ENCODE assay signal across 19 cellular contexts in genomic region chr10:69851306-69851705, GRCh38. TPM values are rescaled to one million over a fixed set of nuclear protein-coding genes. Genes with fewer than 3 reads are reported as not detected.
DNase-seq lines count a peak whose midpoint lies in the region; ATAC-seq, FAIRE-seq and TF ChIP-seq lines count a peak whose summit lies in the region.
"Had no signal": no experiment of that assay in that cellular context is flagged by ENCODE, and none has a peak within 500 bp of the region (broad histone marks: within the 10 kb centered on the region; RNA-seq: fewer than 3 reads in every experiment).

No MANE protein-coding gene starts in this region.

- H3K27ac Mint-ChIP-seq in nephron, result peak overlapping the region in 2 of 3 experiments; percentile 26 to 48
- H3K27ac Mint-ChIP-seq: CD4-positive, CD25-positive, alpha-beta regulatory T cell; GM23338 had no signal

- H3K9me1 ChIP-seq in endothelial cell of umbilical vein (replicated peaks; ENCODE audit: control insufficient read depth, extremely low read depth, insufficient read depth, low read length), result no peaks in the 10 kb centered on the region

- DNase-seq in EH (ENCODE audit: low read depth) (peak; percentile 64), M059J (ENCODE audit: low read depth) (peak; percentile 33), endothelial cell of umbilical vein (ENCODE audit: low read depth, low spot score) (no peak), left lobe of liver (ENCODE audit: low spot score) (no peak), NCI-H146 treated with DMSO at 0.1 percent for 48 hours (lab: John Stamatoyannopoulos, UW; ENCODE audit: unreplicated experiment) (no peak)
- DNase-seq: CD4-positive, CD25-positive, alpha-beta regulatory T cell; COR-L47; DMS79; HCEC 1CT; Karpas-422; NCI-H1417; NCI-H187; NCI-H446; Right ventricle myocardium superior had no signal

- H3K4me3 ChIP-seq in endothelial cell of umbilical vein (replicated peaks in 1 of 3; ENCODE audit: insufficient read depth in 1 of 3, low read depth in 1 of 3, low read length in 3 of 3), result no peak overlapping the region
- H3K4me3 ChIP-seq: GM23338 had no signal

- H3K27me3 ChIP-seq in endothelial cell of umbilical vein (ENCODE audit: control insufficient read depth in 2 of 2, insufficient read depth in 2 of 2, low read length in 2 of 2), result no peaks in the 10 kb centered on the region

- no peaks in the 10 kb centered on the region for H4K20me1 ChIP-seq in endothelial cell of umbilical vein (replicated peaks; ENCODE audit: control insufficient read depth, extremely low read depth, insufficient read depth, low read length)

- POLR2A ChIA-PET in endothelial cell of umbilical vein (lab: Charles Lee), result no interaction called here

- no TSS peak for BruUV-seq in endothelial cell of umbilical vein (replicated peaks; lab: Mats Ljungman, UMichigan)

- H3K4me1 Mint-ChIP-seq in nephron, result peaks cover 66% of the 10 kb centered on the region
- H3K4me1 Mint-ChIP-seq: CD4-positive, CD25-positive, alpha-beta regulatory T cell had no signal

- no peak for TF ChIP-seq POLR2A in endothelial cell of umbilical vein (IDR thresholded peaks at IDR 0.05; ENCODE audit: low read depth, low read length)

- intact Hi-C loops in endothelial cell of umbilical vein (cut with micrococcal nuclease), result no loop called here

- ATAC-seq in HG03097 (IDR thresholded peaks at IDR 0.05; ENCODE audit: low FRiP score, unreplicated experiment), result no peak
- ATAC-seq in left lobe of liver, result no peak
- ATAC-seq: GM23338 had no signal

- H3K27ac ChIP-seq in endothelial cell of umbilical vein (ENCODE audit: insufficient read depth, low read depth, low read length), result no peak overlapping the region

- H3K4me1 ChIP-seq in endothelial cell of umbilical vein (ENCODE audit: control insufficient read depth, extremely low read depth, insufficient read depth, low read length), result peaks cover 22% of the 10 kb centered on the region

- H3K9ac ChIP-seq in endothelial cell of umbilical vein (replicated peaks; ENCODE audit: extremely low read depth, insufficient read depth, low read length), result no peak overlapping the region

- dilution Hi-C loops in endothelial cell of umbilical vein (cut with MboI; ENCODE audit: extremely low pct_ligation_motif_present, low sequenced_read_pairs), result no loop called here

- H3K27me3 Mint-ChIP-seq in nephron (ENCODE audit: low read depth), result peaks cover 16% of the 10 kb centered on the region

- CTCF ChIA-PET in endothelial cell of umbilical vein (lab: Charles Lee), result interaction anchor here (0.9 to 3.1 kb wide), 6 partner anchors 10 to 63 kb away, joined by 3 to 14 read pairs (median 6); no protein-coding TSS in a partner anchor

- H3K79me2 ChIP-seq in endothelial cell of umbilical vein (ENCODE audit: control insufficient read depth, insufficient read depth, low read length), result peaks cover 14% of the 10 kb centered on the region

- H3K36me3 ChIP-seq in endothelial cell of umbilical vein (ENCODE audit: control insufficient read depth in 2 of 2, extremely low read depth in 1 of 2, insufficient read depth in 2 of 2, low read length in 2 of 2), result no peaks in the 10 kb centered on the region

- TF ChIP-seq CTCF in endothelial cell of umbilical vein (IDR thresholded peaks at IDR 0.05; ENCODE audit: extremely low read depth in 1 of 2, insufficient read depth in 1 of 2, low read depth in 1 of 2, low read length in 2 of 2), result no peak
- no peak for TF ChIP-seq CTCF in nephron (IDR thresholded peaks at IDR 0.05; ENCODE audit: unreplicated experiment in 3 of 3)

- H3K4me3 Mint-ChIP-seq in nephron, result no peak overlapping the region
- H3K4me3 Mint-ChIP-seq: CD4-positive, CD25-positive, alpha-beta regulatory T cell; GM23338 had no signal

- H3K9me3 Mint-ChIP-seq in nephron, result no peaks in the 10 kb centered on the region
- H3K9me3 Mint-ChIP-seq: CD4-positive, CD25-positive, alpha-beta regulatory T cell; GM23338 had no signal

- peak; percentile 8 for FAIRE-seq in endothelial cell of umbilical vein (lab: Jason Lieb, UNC)
- FAIRE-seq: A204.1, GM12891 had no signal

- no peaks in the 10 kb centered on the region for H3K9me3 ChIP-seq in endothelial cell of umbilical vein (replicated peaks; ENCODE audit: control insufficient read depth, insufficient read depth, low read length)

- H2AFZ ChIP-seq in endothelial cell of umbilical vein (ENCODE audit: low read depth, low read length), result no peak overlapping the region
- H2AFZ ChIP-seq: GM23338 had no signal

- no peak overlapping the region for H3K4me2 ChIP-seq in endothelial cell of umbilical vein (ENCODE audit: insufficient read depth, low read length)

- no peaks in the 10 kb centered on the region for H3K36me3 Mint-ChIP-seq in nephron (ENCODE audit: low read depth)
- H3K36me3 Mint-ChIP-seq: CD4-positive, CD25-positive, alpha-beta regulatory T cell had no signal

TF ChIP-seq in endothelial cell of umbilical vein, 7 proteins besides CTCF, POLR2A, EP300 and RAD21:
- TF ChIP-seq JUN (IDR thresholded peaks at IDR 0.05; ENCODE audit: borderline replicate concordance, insufficient read depth, insufficient read length, low read depth) (no peak), FOS (IDR thresholded peaks at IDR 0.05; ENCODE audit: borderline replicate concordance, insufficient read depth, low read length) (no peak), EZH2 (IDR thresholded peaks at IDR 0.05; ENCODE audit: borderline replicate concordance, low read depth, low read length, severe bottlenecking) (no peak), GATA2 (IDR thresholded peaks at IDR 0.05; ENCODE audit: insufficient read depth, insufficient read length, low read depth, low read length) (no peak), POLR2AphosphoS5 (IDR thresholded peaks at IDR 0.05; ENCODE audit: insufficient read depth, low read depth, low read length) (no peak), MAX (IDR thresholded peaks at IDR 0.05; ENCODE audit: insufficient read depth, insufficient read length) (no peak), MYC (IDR thresholded peaks at IDR 0.05; ENCODE audit: low read depth, low read length) (no peak)

RNA-seq across cellular contexts. Expression of gene COL13A1, which starts 49.6 kb away (rescaled TPM):
- total RNA-seq in M059J (2014; rRNA removed; shearing (Covaris generic)), result 5.7 and 15.6 TPM in 2 replicates
- total RNA-seq in endothelial cell of umbilical vein (26.7 and 47.5 TPM in 2 replicates), left lobe of liver (0.48 TPM)
- polyA plus RNA-seq in endothelial cell of umbilical vein, result 14.5 and 21.4 TPM in 2 replicates
- 33.6 and 39.5 TPM in 2 replicates for polyA plus RNA-seq in endothelial cell of umbilical vein (2011; cell fraction: cytosol; rRNA removed)
- 87.2 and 116 TPM in 2 replicates for polyA plus RNA-seq in endothelial cell of umbilical vein (2011; cell fraction: nucleus; rRNA removed)
- polyA plus RNA-seq in endothelial cell of umbilical vein (2012), result 13.5 and 39.8 TPM in 2 replicates
- polyA minus RNA-seq in endothelial cell of umbilical vein, result 15.4 and 23.6 TPM in 2 replicates
- not detected for polyA minus RNA-seq in endothelial cell of umbilical vein (2011; cell fraction: cytosol; rRNA and poly(A)+ RNA removed)
- polyA minus RNA-seq in endothelial cell of umbilical vein (2011; cell fraction: nucleus; rRNA and poly(A)+ RNA removed), result 29.4 and 33.3 TPM in 2 replicates
- total RNA-seq: CD4-positive, CD25-positive, alpha-beta regulatory T cell had no signal
- polyA plus RNA-seq: CD4-positive, CD25-positive, alpha-beta regulatory T cell had no signal

Comparison
In these comparisons a context has a peak if more than half of its experiments do, and no peak if none do; other contexts are left out.
1. DNase-seq: peak in EH (single experiment) and M059J (single experiment); none in endothelial cell of umbilical vein (single experiment), left lobe of liver (single experiment) and NCI-H146 treated with DMSO at 0.1 percent for 48 hours (single experiment).